In the genomic region with DNA sequence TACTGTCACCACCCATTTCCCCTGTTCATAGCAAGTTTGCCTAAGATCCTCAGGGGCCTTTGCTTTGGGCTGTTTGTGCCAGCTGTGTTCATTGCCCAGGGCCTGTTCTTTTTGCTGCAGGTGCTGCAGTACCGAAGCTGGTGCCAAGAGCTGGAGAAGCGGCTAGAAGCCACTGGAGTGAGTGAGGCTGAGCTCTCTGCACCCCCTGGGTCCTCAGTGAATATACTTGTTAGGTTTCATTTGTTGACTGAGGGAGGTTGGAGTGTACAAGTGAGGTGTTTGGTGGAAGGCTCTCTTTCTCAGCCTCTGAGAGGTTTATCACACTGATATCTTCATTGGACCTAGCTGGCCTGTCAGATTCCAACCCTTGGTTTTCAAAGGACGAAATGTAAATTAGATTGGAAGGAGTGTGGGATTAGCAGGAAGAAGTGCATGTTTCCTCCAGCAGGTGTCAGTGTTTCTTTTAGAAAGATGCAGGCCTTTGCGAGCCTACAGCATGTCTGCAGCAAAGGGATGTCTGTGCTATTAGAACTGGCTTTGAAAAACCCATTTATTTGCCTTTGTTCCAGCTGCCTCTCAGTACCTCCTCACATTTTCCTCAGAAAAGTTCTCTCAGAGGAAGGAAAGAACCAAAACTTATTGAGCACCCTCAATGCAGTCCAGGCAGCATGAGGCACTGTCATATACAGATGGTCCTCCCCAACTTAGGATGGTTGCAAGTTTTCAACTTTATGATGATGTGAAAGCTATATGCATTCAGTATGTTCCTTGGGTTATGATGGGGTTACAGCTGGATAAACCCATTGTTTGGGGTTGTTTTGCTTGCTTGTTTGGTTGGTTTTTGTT, we compare ENCODE assay signal across 8 cellular contexts. TPM values are rescaled to one million over a fixed set of nuclear protein-coding genes. Genes with fewer than 3 reads are reported as not detected.
DNase-seq lines count a peak whose midpoint lies in the region; ATAC-seq and TF ChIP-seq lines count a peak whose summit lies in the region.

No MANE protein-coding gene starts in this region.

- no peaks in the 10 kb centered on the region for H3K9me3 Mint-ChIP-seq in activated naive CD4-positive, alpha-beta T cell treated with anti-CD3 and anti-CD28 coated beads for 36 hours

- TF ChIP-seq CTCF in RWPE1 (conservative IDR thresholded peaks at IDR 0.05; ENCODE audit: low read depth) (peak; percentile 92), parathyroid adenoma (IDR thresholded peaks at IDR 0.05) (peak; percentile 72)

- peaks cover 7% of the 10 kb centered on the region for H3K36me3 Mint-ChIP-seq in activated naive CD4-positive, alpha-beta T cell treated with anti-CD3 and anti-CD28 coated beads for 36 hours (ENCODE audit: low read depth)

- no peak overlapping the region for H2AFZ ChIP-seq in parathyroid adenoma

- no peak overlapping the region for H3K9ac ChIP-seq in parathyroid adenoma

- no peak overlapping the region for H3K4me2 ChIP-seq in parathyroid adenoma (ENCODE audit: low read length)

- H3K27ac Mint-ChIP-seq in activated naive CD4-positive, alpha-beta T cell treated with anti-CD3 and anti-CD28 coated beads for 36 hours = no peak overlapping the region

- no peaks in the 10 kb centered on the region for H3K27me3 ChIP-seq in parathyroid adenoma (ENCODE audit: control insufficient read depth, insufficient read depth, low read length)

- POLR2A ChIA-PET in RWPE1 (lab: Yijun Ruan, JAX; ENCODE audit: low non-redundant PET) = interaction anchor here (1.0 kb wide), 1 partner anchor 9 kb away, joined by 3 read pairs; no protein-coding TSS in a partner anchor

- peaks cover 3% of the 10 kb centered on the region for H3K4me1 ChIP-seq in parathyroid adenoma

- no peaks in the 10 kb centered on the region for H3K79me2 ChIP-seq in parathyroid adenoma

- H3K27ac ChIP-seq in RWPE1 (peak overlapping the region; percentile 18), parathyroid adenoma (no peak overlapping the region)

- ATAC-seq in GM19023 (IDR thresholded peaks at IDR 0.05; ENCODE audit: unreplicated experiment) (no peak), GM21367 (IDR thresholded peaks at IDR 0.05; ENCODE audit: unreplicated experiment) (no peak)

- no peaks in the 10 kb centered on the region for H3K9me3 ChIP-seq in parathyroid adenoma (ENCODE audit: control insufficient read depth, low read length)

- intact Hi-C loops in activated naive CD4-positive, alpha-beta T cell treated with anti-CD3 and anti-CD28 coated beads for 36 hours (cut with micrococcal nuclease) = loop anchor here (1.0 to 5.0 kb wide), 3 partner anchors 138 to 529 kb away; no protein-coding TSS in a partner anchor

- CTCF ChIA-PET in RWPE1 (lab: Yijun Ruan, JAX) = interaction anchor here (0.6 to 1.1 kb wide), 18 partner anchors 8 to 667 kb away, joined by 3 to 8 read pairs (median 3); partner anchors contain the start of genes CEP250 and UQCC1
- CTCF ChIA-PET in activated naive CD4-positive, alpha-beta T cell treated with anti-CD3 and anti-CD28 coated beads for 36 hours (lab: Charles Lee) = interaction anchor here (0.6 to 2.9 kb wide), 26 partner anchors 7 to 529 kb away, joined by 3 to 17 read pairs (median 3); partner anchors contain the start of gene CEP250

- H3K4me3 Mint-ChIP-seq in activated naive CD4-positive, alpha-beta T cell treated with anti-CD3 and anti-CD28 coated beads for 36 hours = no peak overlapping the region

- H3K4me3 ChIP-seq in parathyroid adenoma (ENCODE audit: low read depth, low read length) = no peak overlapping the region

- H3K27me3 Mint-ChIP-seq in activated naive CD4-positive, alpha-beta T cell treated with anti-CD3 and anti-CD28 coated beads for 36 hours (ENCODE audit: low read depth) = no peaks in the 10 kb centered on the region

- H3K36me3 ChIP-seq in parathyroid adenoma (ENCODE audit: control insufficient read depth, insufficient read depth, low read length) = no peaks in the 10 kb centered on the region

- no peaks in the 10 kb centered on the region for H3K4me1 Mint-ChIP-seq in activated naive CD4-positive, alpha-beta T cell treated with anti-CD3 and anti-CD28 coated beads for 36 hours (ENCODE audit: low read depth)

- DNase-seq in ELR (ENCODE audit: low read depth) (peak; percentile 83), LoVo (ENCODE audit: low spot score) (peak; percentile 47), RWPE1 (ENCODE audit: low spot score) (peak; percentile 73), globus pallidus (ENCODE audit: low spot score) (peak; percentile 79)
- DNase-seq in activated naive CD4-positive, alpha-beta T cell treated with anti-CD3 and anti-CD28 coated beads for 36 hours = peak; percentile 71

RNA-seq across cellular contexts. Expression of gene CEP250, which starts 8.3 kb away (rescaled TPM):
- total RNA-seq in activated naive CD4-positive, alpha-beta T cell treated with anti-CD3 and anti-CD28 coated beads for 36 hours = 10 to 100 TPM; 43.4 to 46.9 TPM

RNA-seq across cellular contexts. Expression of gene GDF5, which starts 25.6 kb away (rescaled TPM):
- not detected for total RNA-seq in activated naive CD4-positive, alpha-beta T cell treated with anti-CD3 and anti-CD28 coated beads for 36 hours

RNA-seq across cellular contexts. Expression of gene UQCC1, which starts 51.9 kb away (rescaled TPM):
- 10 to 100 TPM; 47.4 to 48.5 TPM for total RNA-seq in activated naive CD4-positive, alpha-beta T cell treated with anti-CD3 and anti-CD28 coated beads for 36 hours
